24 cellular contexts compared by ENCODE assay signal in genomic region chr11:865512-866430, GRCh38. TPM values are rescaled to one million over a fixed set of nuclear protein-coding genes. Genes with fewer than 3 reads are reported as not detected.
DNase-seq lines count a peak whose midpoint lies in the region; ATAC-seq, FAIRE-seq and TF ChIP-seq lines count a peak whose summit lies in the region.
"Had no signal": no experiment of that assay in that cellular context is flagged by ENCODE, and none has a peak within 500 bp of the region (broad histone marks: within the 10 kb centered on the region; RNA-seq: fewer than 3 reads in every experiment).

No MANE protein-coding gene starts in this region.

- H3K4me1 ChIP-seq in HEK293 (ENCODE audit: control insufficient read depth, insufficient read depth, low read length) (no peaks in the 10 kb centered on the region), K562 (replicated peaks in 1 of 2; ENCODE audit: control insufficient read depth in 2 of 2, insufficient read depth in 2 of 2, low read length in 2 of 2) (peaks cover 8 to 96% of the 10 kb centered on the region in 2 experiments)

- in situ Hi-C loops in K562 (cut with MboI) = no loop called here

- no peaks in the 10 kb centered on the region for H3K79me2 ChIP-seq in K562 (ENCODE audit: control insufficient read depth, insufficient read depth, low read length)

- TF ChIP-seq RAD21 in K562 (CRISPR knock-in tag; conservative IDR thresholded peaks at IDR 0.05 in 1 of 2, IDR thresholded peaks at IDR 0.05 in 1 of 2) = no peak

- peaks cover 21% of the 10 kb centered on the region for H4K20me1 ChIP-seq in K562 (replicated peaks; ENCODE audit: control insufficient read depth, insufficient read depth, low read length)

- H3K4me3 ChIP-seq in HEK293 (ENCODE audit: low read depth, low read length) = no peak overlapping the region
- H3K4me3 ChIP-seq in K562 = no peak overlapping the region

- no peak for TF ChIP-seq EP300 in K562 (IDR thresholded peaks at IDR 0.05; ENCODE audit: low read length)

- no peak overlapping the region for H3K4me2 ChIP-seq in K562 (ENCODE audit: insufficient read depth, low read length)
- H3K4me2 ChIP-seq: KMS-11 had no signal

- TF ChIP-seq CTCF in HEK293 (tag by site-specific recombination; IDR thresholded peaks at IDR 0.05) (no peak), K562 (IDR thresholded peaks at IDR 0.05 in 2 of 3, conservative IDR thresholded peaks at IDR 0.05 in 1 of 3; ENCODE audit: insufficient read depth in 2 of 3, low read depth in 1 of 3, low read length in 3 of 3) (no peak)

- H3K27ac ChIP-seq in HEK293 (ENCODE audit: extremely low read depth, low read depth, low read length) = no peak overlapping the region
- no peak overlapping the region for H3K27ac ChIP-seq in K562 (ENCODE audit: extremely low read depth, low read depth, low read length)
- H3K27ac ChIP-seq: KMS-11 had no signal

- no peaks in the 10 kb centered on the region for H3K27me3 ChIP-seq in K562 (ENCODE audit: control insufficient read depth in 2 of 2, insufficient read depth in 2 of 2, low read length in 2 of 2)
- H3K27me3 ChIP-seq: BE2C had no signal

- peak overlapping the region; percentile 14 for H3K27ac Mint-ChIP-seq in stimulated activated naive B cell treated with anti-CD40 and anti-IgM and Interleukin-4, amounts not matched to agents 10 μg/mL and 1 μg/mL and 100 μg/mL, for 72 hours

- H3K36me3 Mint-ChIP-seq in stimulated activated naive B cell treated with anti-CD40 and anti-IgM and Interleukin-4, amounts not matched to agents 10 μg/mL and 1 μg/mL and 100 μg/mL, for 72 hours = peaks cover 9 to 12% of the 10 kb centered on the region in 2 donors

- no peak for ATAC-seq in K562
- peak; percentile 0 for ATAC-seq in left lobe of liver
- ATAC-seq in stimulated activated naive B cell treated with anti-CD40 and anti-IgM and Interleukin-4, amounts not matched to agents 10 μg/mL and 1 μg/mL and 100 μg/mL, for 72 hours (replicated peaks) = no peak
- no peak for ATAC-seq in HG02610 (IDR thresholded peaks at IDR 0.05; ENCODE audit: unreplicated experiment)
- ATAC-seq: HCT116, PC-3 had no signal

- BruUV-seq in K562 (replicated peaks; lab: Mats Ljungman, UMichigan) = no TSS peak

- TF ChIP-seq POLR2A in K562 (conservative IDR thresholded peaks at IDR 0.05) = peak; percentile 58

- no peak for FAIRE-seq in K562 (lab: Jason Lieb, UNC)
- FAIRE-seq: D721Med had no signal

- H3K9me3 ChIP-seq in HEK293 (ENCODE audit: control insufficient read depth, insufficient read depth, low read depth, low read length) (no peaks in the 10 kb centered on the region), K562 (replicated peaks; ENCODE audit: control insufficient read depth, insufficient read depth, low read depth, low read length) (no peaks in the 10 kb centered on the region)
- H3K9me3 ChIP-seq: BE2C had no signal

- H3K4me1 Mint-ChIP-seq in stimulated activated naive B cell treated with anti-CD40 and anti-IgM and Interleukin-4, amounts not matched to agents 10 μg/mL and 1 μg/mL and 100 μg/mL, for 72 hours = no peaks in the 10 kb centered on the region

- peaks cover 0 to 31% of the 10 kb centered on the region in 2 experiments; a peak in 1 of 3 replicates for H3K36me3 ChIP-seq in HEK293 (ENCODE audit: control insufficient read depth in 2 of 2, insufficient read depth in 1 of 2, low read length in 2 of 2)
- H3K36me3 ChIP-seq in K562 (ENCODE audit: control insufficient read depth, insufficient read depth, low read length) = peaks cover 23% of the 10 kb centered on the region; the same call in 1 of the 3 replicates
- H3K36me3 ChIP-seq: BE2C had no signal

- POLR2A ChIA-PET in HEK293 (lab: Yijun Ruan, JAX) (interaction anchor here (0.6 to 0.7 kb wide), 3 partner anchors 44 to 70 kb away, joined by 3 read pairs; no protein-coding TSS in a partner anchor), K562 (lab: Yijun Ruan, JAX) (no interaction called here)

- intact Hi-C loops in K562 (cut with micrococcal nuclease) = no loop called here

- no peak overlapping the region for H2AFZ ChIP-seq in K562 (ENCODE audit: low read depth, low read length)

- no peaks in the 10 kb centered on the region for H3K9me3 Mint-ChIP-seq in stimulated activated naive B cell treated with anti-CD40 and anti-IgM and Interleukin-4, amounts not matched to agents 10 μg/mL and 1 μg/mL and 100 μg/mL, for 72 hours

- CTCF ChIA-PET in HEK293 (lab: Yijun Ruan, JAX) (interaction anchor here (0.6 kb wide), 1 partner anchor 312 kb away, joined by 3 read pairs; no protein-coding TSS in a partner anchor), K562 (lab: Yijun Ruan, JAX; ENCODE audit: low intra/inter-chr PET ratio) (no interaction called here)

- no peak for DNase-seq in K562 (ENCODE audit: extremely low read depth in 1 of 4, low spot score in 3 of 4)
- no peak for DNase-seq in left lobe of liver (ENCODE audit: low spot score)
- DNase-seq in stimulated activated naive B cell treated with anti-CD40 and anti-IgM and Interleukin-4, amounts not matched to agents 10 μg/mL and 1 μg/mL and 100 μg/mL, for 72 hours = no peak
- DNase-seq in ureter (ENCODE audit: low spot score) = no peak
- DNase-seq in SHP77 (lab: John Stamatoyannopoulos, UW) = no peak
- DNase-seq: ACHN; BE2C; GOT3; IMR-90; MM.1S; NCI-H2029; NCI-H446 treated with DMSO at 0.1 percent for 48 hours; NCI-H526; NCI-H82; NK-92 treated with Interleukin-12 subunit alpha and Interleukin-12 subunit beta, amount 100 ng/mL, for 24 hours; PC-3; Right ventricle myocardium superior had no signal

- H3K9ac ChIP-seq in K562 (ENCODE audit: insufficient read depth in 1 of 2, low read depth in 2 of 2, low read length in 2 of 2) = peak overlapping the region in 1 of 2 experiments; percentile 45; a peak in 1 of 4 replicates
- H3K9ac ChIP-seq: KMS-11 had no signal

- H3K4me3 Mint-ChIP-seq in stimulated activated naive B cell treated with anti-CD40 and anti-IgM and Interleukin-4, amounts not matched to agents 10 μg/mL and 1 μg/mL and 100 μg/mL, for 72 hours = no peak overlapping the region
- H3K4me3 Mint-ChIP-seq: CD14-positive monocyte had no signal

- no peaks in the 10 kb centered on the region for H3K27me3 Mint-ChIP-seq in stimulated activated naive B cell treated with anti-CD40 and anti-IgM and Interleukin-4, amounts not matched to agents 10 μg/mL and 1 μg/mL and 100 μg/mL, for 72 hours

- peaks cover 5% of the 10 kb centered on the region for H3K9me1 ChIP-seq in K562 (ENCODE audit: control insufficient read depth, insufficient read depth, low read length)

- 82% methylated on average over 26 of the region's 39 CpGs for WGBS in K562 (ENCODE audit: insufficient coverage, low coverage, missing lambda C conversion rate)

RNA-seq across cellular contexts. Expression of gene TSPAN4, which starts 23.1 kb away (rescaled TPM):
- total RNA-seq in K562 (2011; cell fraction: chromatin; rRNA removed; ENCODE audit: low replicate concordance) = 19.4 and 74.3 TPM in 2 replicates
- 78.6 and 92.9 TPM in 2 replicates for total RNA-seq in K562 (2011; cell fraction: nucleolus; rRNA removed)
- total RNA-seq in K562 (2011; cell fraction: nucleoplasm; rRNA removed) = 32.7 and 41.1 TPM in 2 replicates
- total RNA-seq in K562 (2014; rRNA removed) (23.1 and 40.5 TPM in 2 replicates), K562 (2014; rRNA removed; fragmentation: Illumina TruSeq; extraction: Trizol) (2.3 and 3.8 TPM in 2 replicates), K562 (2015; rRNA removed; fragmentation: Illumina TruSeq; extraction: Trizol) (15.7 and 16.7 TPM in 2 replicates), K562 (2021) (27.6 and 28.3 TPM in 2 replicates), left lobe of liver (17.1 TPM), ureter (47.2 TPM)
- polyA plus RNA-seq in K562 (2011; rRNA removed) (21.5 and 42.1 TPM in 2 replicates), K562 (2014; fragmentation: Illumina TruSeq; extraction: Trizol) (5.6 and 19.8 TPM in 2 replicates), K562 (2014; fragmentation: Nextera tagmentation; extraction: Ambion mirVana) (1 to 10 TPM in 1 of 2 experiments, under 1 TPM in 1; 0.07 to 2.4 TPM), K562 (2014; rRNA removed) (31.0 and 33.0 TPM in 2 replicates)
- 46.2 and 103 TPM in 2 replicates for polyA plus RNA-seq in K562 (2011; cell fraction: cytosol; rRNA removed)
- 108 and 187 TPM in 2 replicates for polyA plus RNA-seq in K562 (2011; cell fraction: nucleus; rRNA removed)
- 26.1 and 35.7 TPM in 2 replicates for polyA plus RNA-seq in K562 (2012)
- polyA minus RNA-seq in K562 (2011; rRNA and poly(A)+ RNA removed) = 6.9 and 10.4 TPM in 2 replicates
- polyA minus RNA-seq in K562 (2011; cell fraction: cytosol; rRNA and poly(A)+ RNA removed) = 27.9 and 34.5 TPM in 2 replicates
- 18.6 and 21.2 TPM in 2 replicates for polyA minus RNA-seq in K562 (2011; cell fraction: nucleus; rRNA and poly(A)+ RNA removed)

RNA-seq across cellular contexts. Expression of gene POLR2L, which starts 23.4 kb away (rescaled TPM):
- total RNA-seq in K562 (2011; cell fraction: chromatin; rRNA removed; ENCODE audit: low replicate concordance) = 11.3 and 43.7 TPM in 2 replicates
- total RNA-seq in K562 (2011; cell fraction: nucleolus; rRNA removed) = 55.9 and 78.4 TPM in 2 replicates
- total RNA-seq in K562 (2011; cell fraction: nucleoplasm; rRNA removed) = 39.7 and 45.6 TPM in 2 replicates
- total RNA-seq in K562 (2014; rRNA removed) (688 and 1,043 TPM in 2 replicates), K562 (2014; rRNA removed; fragmentation: Illumina TruSeq; extraction: Trizol) (21.4 and 38.3 TPM in 2 replicates), K562 (2015; rRNA removed; fragmentation: Illumina TruSeq; extraction: Trizol) (170 and 171 TPM in 2 replicates), K562 (2021) (217 and 237 TPM in 2 replicates), left lobe of liver (81.5 TPM), ureter (112 TPM)
- polyA plus RNA-seq in K562 (2011; rRNA removed) (40.7 and 91.6 TPM in 2 replicates), K562 (2014; fragmentation: Illumina TruSeq; extraction: Trizol) (48.1 and 191 TPM in 2 replicates), K562 (2014; fragmentation: Nextera tagmentation; extraction: Ambion mirVana) (100 to 1,000 TPM in 1 of 2 experiments, 10 to 100 TPM in 1; 97.7 to 108 TPM), K562 (2014; rRNA removed) (350 and 635 TPM in 2 replicates)
- 76.1 and 201 TPM in 2 replicates for polyA plus RNA-seq in K562 (2011; cell fraction: cytosol; rRNA removed)
- polyA plus RNA-seq in K562 (2011; cell fraction: nucleus; rRNA removed) = 112 and 200 TPM in 2 replicates
- 226 and 569 TPM in 2 replicates for polyA plus RNA-seq in K562 (2012)
- polyA minus RNA-seq in K562 (2011; rRNA and poly(A)+ RNA removed) = 35.2 and 74.3 TPM in 2 replicates
- polyA minus RNA-seq in K562 (2011; cell fraction: cytosol; rRNA and poly(A)+ RNA removed) = 127 and 132 TPM in 2 replicates
- polyA minus RNA-seq in K562 (2011; cell fraction: nucleus; rRNA and poly(A)+ RNA removed) = 29.1 and 33.3 TPM in 2 replicates

RNA-seq across cellular contexts. Expression of gene CD151, which starts 33.0 kb away (rescaled TPM):
- 104 and 449 TPM in 2 replicates for total RNA-seq in K562 (2011; cell fraction: chromatin; rRNA removed; ENCODE audit: low replicate concordance)
- total RNA-seq in K562 (2011; cell fraction: nucleolus; rRNA removed) = 583 and 614 TPM in 2 replicates
- total RNA-seq in K562 (2011; cell fraction: nucleoplasm; rRNA removed) = 235 and 299 TPM in 2 replicates
- total RNA-seq in K562 (2014; rRNA removed) = 141 and 185 TPM in 2 replicates
- total RNA-seq in K562 (2014; rRNA removed; fragmentation: Illumina TruSeq; extraction: Trizol) = 40.0 and 65.9 TPM in 2 replicates
- total RNA-seq in K562 (2015; rRNA removed; fragmentation: Illumina TruSeq; extraction: Trizol) = 121 and 140 TPM in 2 replicates
- 187 and 189 TPM in 2 replicates for total RNA-seq in K562 (2021)
- 179 and 218 TPM in 2 replicates for polyA plus RNA-seq in K562 (2011; rRNA removed)
- polyA plus RNA-seq in K562 (2011; cell fraction: cytosol; rRNA removed) = 332 and 568 TPM in 2 replicates
- polyA plus RNA-seq in K562 (2011; cell fraction: nucleus; rRNA removed) = 363 and 514 TPM in 2 replicates
- polyA plus RNA-seq in K562 (2012) = 181 and 228 TPM in 2 replicates
- 95.6 and 190 TPM in 2 replicates for polyA plus RNA-seq in K562 (2014; fragmentation: Illumina TruSeq; extraction: Trizol)
- 1 to 10 TPM; 2.3 to 6.5 TPM for polyA plus RNA-seq in K562 (2014; fragmentation: Nextera tagmentation; extraction: Ambion mirVana)
- polyA plus RNA-seq in K562 (2014; rRNA removed) = 187 and 238 TPM in 2 replicates
- 64.7 and 146 TPM in 2 replicates for polyA minus RNA-seq in K562 (2011; rRNA and poly(A)+ RNA removed)
- polyA minus RNA-seq in K562 (2011; cell fraction: cytosol; rRNA and poly(A)+ RNA removed) = 86.1 and 96.6 TPM in 2 replicates
- 94.5 and 98.4 TPM in 2 replicates for polyA minus RNA-seq in K562 (2011; cell fraction: nucleus; rRNA and poly(A)+ RNA removed)
- total RNA-seq in left lobe of liver = 120 TPM
- 241 TPM for total RNA-seq in ureter

RNA-seq across cellular contexts. Expression of gene CRACR2B, which starts 38.1 kb away (rescaled TPM):
- 32.8 and 134 TPM in 2 replicates for total RNA-seq in K562 (2011; cell fraction: chromatin; rRNA removed; ENCODE audit: low replicate concordance)
- 116 and 120 TPM in 2 replicates for total RNA-seq in K562 (2011; cell fraction: nucleolus; rRNA removed)
- 53.6 and 58.1 TPM in 2 replicates for total RNA-seq in K562 (2011; cell fraction: nucleoplasm; rRNA removed)
- total RNA-seq in K562 (2014; rRNA removed) = 19.7 and 21.9 TPM in 2 replicates
- 0.86 and 2.3 TPM in 2 replicates for total RNA-seq in K562 (2014; rRNA removed; fragmentation: Illumina TruSeq; extraction: Trizol)
- 5.8 and 6.0 TPM in 2 replicates for total RNA-seq in K562 (2015; rRNA removed; fragmentation: Illumina TruSeq; extraction: Trizol)
- 29.0 and 35.7 TPM in 2 replicates for total RNA-seq in K562 (2021)
- 5.7 and 15.1 TPM in 2 replicates for polyA plus RNA-seq in K562 (2011; rRNA removed)
- polyA plus RNA-seq in K562 (2011; cell fraction: cytosol; rRNA removed) = 5.8 and 17.5 TPM in 2 replicates
- polyA plus RNA-seq in K562 (2011; cell fraction: nucleus; rRNA removed) = 229 and 325 TPM in 2 replicates
- 22.7 and 54.8 TPM in 2 replicates for polyA plus RNA-seq in K562 (2012)
- 7.2 and 13.1 TPM in 2 replicates for polyA plus RNA-seq in K562 (2014; fragmentation: Illumina TruSeq; extraction: Trizol)
- polyA plus RNA-seq in K562 (2014; fragmentation: Nextera tagmentation; extraction: Ambion mirVana) = under 1 TPM; 0.10 to 0.13 TPM
- polyA plus RNA-seq in K562 (2014; rRNA removed) = 40.7 and 51.0 TPM in 2 replicates
- 0.84 and 1.6 TPM in 2 replicates for polyA minus RNA-seq in K562 (2011; rRNA and poly(A)+ RNA removed)
- 5.2 and 6.3 TPM in 2 replicates for polyA minus RNA-seq in K562 (2011; cell fraction: cytosol; rRNA and poly(A)+ RNA removed)
- polyA minus RNA-seq in K562 (2011; cell fraction: nucleus; rRNA and poly(A)+ RNA removed) = 24.2 and 30.4 TPM in 2 replicates
- 3.5 TPM for total RNA-seq in left lobe of liver
- total RNA-seq in ureter = 45.8 TPM
- total RNA-seq: SK-MEL-5 had no signal

RNA-seq across cellular contexts. Expression of gene CHID1, which starts 44.8 kb away (rescaled TPM):
- total RNA-seq in K562 (2011; cell fraction: chromatin; rRNA removed; ENCODE audit: low replicate concordance) = 131 and 294 TPM in 2 replicates
- total RNA-seq in K562 (2011; cell fraction: nucleolus; rRNA removed) = 219 and 240 TPM in 2 replicates
- total RNA-seq in K562 (2011; cell fraction: nucleoplasm; rRNA removed) = 152 and 195 TPM in 2 replicates
- total RNA-seq in K562 (2014; rRNA removed) (39.8 and 54.6 TPM in 2 replicates), K562 (2014; rRNA removed; fragmentation: Illumina TruSeq; extraction: Trizol) (14.2 and 22.4 TPM in 2 replicates), K562 (2015; rRNA removed; fragmentation: Illumina TruSeq; extraction: Trizol) (35.6 and 35.8 TPM in 2 replicates), K562 (2021) (108 and 114 TPM in 2 replicates), left lobe of liver (146 TPM), ureter (116 TPM)
- polyA plus RNA-seq in K562 (2011; rRNA removed) (46.0 and 56.3 TPM in 2 replicates), K562 (2014; fragmentation: Illumina TruSeq; extraction: Trizol) (67.7 and 81.6 TPM in 2 replicates), K562 (2014; fragmentation: Nextera tagmentation; extraction: Ambion mirVana) (10 to 100 TPM; 15.1 to 29.6 TPM), K562 (2014; rRNA removed) (57.8 and 70.5 TPM in 2 replicates)
- polyA plus RNA-seq in K562 (2011; cell fraction: cytosol; rRNA removed) = 80.3 and 118 TPM in 2 replicates
- 57.2 and 75.5 TPM in 2 replicates for polyA plus RNA-seq in K562 (2011; cell fraction: nucleus; rRNA removed)
- polyA plus RNA-seq in K562 (2012) = 82.8 and 102 TPM in 2 replicates
- 48.8 and 59.6 TPM in 2 replicates for polyA minus RNA-seq in K562 (2011; rRNA and poly(A)+ RNA removed)
- 54.2 and 58.6 TPM in 2 replicates for polyA minus RNA-seq in K562 (2011; cell fraction: cytosol; rRNA and poly(A)+ RNA removed)
- polyA minus RNA-seq in K562 (2011; cell fraction: nucleus; rRNA and poly(A)+ RNA removed) = 29.0 and 29.1 TPM in 2 replicates
